Comparison of ENCODE assay signal across 26 cellular contexts in the genomic region with DNA sequence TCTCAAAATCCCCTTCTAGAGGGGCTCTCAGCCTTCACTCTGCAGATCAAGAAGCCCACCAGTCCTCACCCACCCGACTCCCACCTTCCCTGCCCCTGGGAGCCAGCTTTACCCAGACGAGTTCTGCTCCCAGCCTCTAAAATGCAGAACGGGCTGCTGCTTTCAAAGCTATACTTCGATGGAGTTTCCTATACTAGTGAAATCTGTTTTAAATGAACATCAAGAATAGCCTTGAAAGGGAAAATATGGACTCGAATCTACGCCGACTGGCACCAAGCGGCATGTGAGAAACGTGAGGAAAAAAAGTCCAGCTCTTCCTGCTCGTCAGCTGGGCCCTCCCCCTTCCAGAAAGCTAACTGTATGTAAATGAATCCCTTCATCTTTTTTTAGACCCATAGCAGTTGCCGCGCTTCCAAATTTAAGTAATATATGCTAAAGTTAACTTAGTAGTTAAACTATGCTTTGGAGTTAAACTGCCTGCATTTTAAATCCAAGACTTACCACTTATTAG.
"Had no signal": no experiment of that assay in that cellular context is flagged by ENCODE, and none has a peak within 500 bp of the region (broad histone marks: within the 10 kb centered on the region; RNA-seq: fewer than 3 reads in every experiment).

No MANE protein-coding gene starts in this region.

- H3K9ac ChIP-seq: SK-N-SH had no signal

- H3K4me3 ChIP-seq: ascending aorta, breast epithelium, Peyer's patch, SJSA1 had no signal

- H3K27me3 ChIP-seq: ascending aorta, Peyer's patch, SJSA1 had no signal

- H3K9me2 ChIP-seq: SK-N-SH had no signal

- H3K36me3 ChIP-seq: ascending aorta, breast epithelium, Peyer's patch, SJSA1 had no signal

- DNase-seq: activated CD4-positive, alpha-beta T cell treated with anti-CD3 and anti-CD28 coated beads, Interleukin-2, amount 10 ng/mL, durations not matched to agents 24 days and 14 days; activated CD4-positive, alpha-beta T cell treated with anti-CD3 and anti-CD28 coated beads, Interleukin-2, amount 50 U/mL, for 4 hours; activated CD8-positive, alpha-beta T cell treated with anti-CD3 and anti-CD28 coated beads for 36 hours; activated effector memory CD4-positive, alpha-beta T cell treated with anti-CD3 and anti-CD28 coated beads, Interleukin-2, amount 50 U/mL, for 16 hours; activated naive CD4-positive, alpha-beta T cell; activated naive CD4-positive, alpha-beta T cell treated with anti-CD3 and anti-CD28 coated beads, Interleukin-2, amount 50 U/mL, for 16 hours; activated naive CD8-positive, alpha-beta T cell treated with anti-CD3 and anti-CD28 coated beads for 36 hours; activated T-cell treated with anti-CD3 and anti-CD28 coated beads, Interleukin-2, amount 50 U/mL, for 1 hour; activated T-cell treated with anti-CD3 and anti-CD28 coated beads, Interleukin-2, amount 50 U/mL, for 72 hours; amniotic stem cell; KG1; MM.1S; MV-4-11; NCI-H1092; NCI-H1436 treated with DMSO at 0.1 percent for 48 hours; NCI-H1694 treated with DMSO at 0.1 percent for 48 hours; NCI-H2029; NCI-H345; NCI-H524 treated with DMSO at 0.1 percent for 48 hours; Peyer's patch; RPMI8226; SHP77 treated with DMSO at 0.1 percent for 48 hours; SK-N-SH had no signal

- H3K4me1 ChIP-seq: ascending aorta, breast epithelium, Peyer's patch, SJSA1 had no signal

- H3K4me2 ChIP-seq: SK-N-SH had no signal

- H3K9me3 ChIP-seq: Peyer's patch, SJSA1, SK-N-SH had no signal

- H3K27ac ChIP-seq: ascending aorta, breast epithelium, Peyer's patch, SJSA1 had no signal
